Comparison of ENCODE assay signal across 8 cellular contexts in genomic region chr21:36589352-36589971, GRCh38.
DNase-seq lines count a peak whose midpoint lies in the region; FAIRE-seq and TF ChIP-seq lines count a peak whose summit lies in the region.

No MANE protein-coding gene starts in this region.

- FAIRE-seq in endometrium (lab: Jason Lieb, UNC) = peak; percentile 94

- H3K36me3 ChIP-seq in BE2C (no peaks in the 10 kb centered on the region), OCI-LY7 (ENCODE audit: insufficient read depth, low read length) (no peaks in the 10 kb centered on the region)

- no peak overlapping the region for H3K4me2 ChIP-seq in OCI-LY7 (ENCODE audit: low read length)

- peaks cover 13% of the 10 kb centered on the region for H3K27me3 ChIP-seq in BE2C

- H3K27ac Mint-ChIP-seq in nephron progenitor cell (no peak overlapping the region), mesothelial cell of epicardium (no peak overlapping the region)

- POLR2A ChIA-PET in OCI-LY7 (lab: Charles Lee) = no interaction called here

- no peak overlapping the region for H3K27ac ChIP-seq in OCI-LY7 (ENCODE audit: low read depth, low read length, poor library complexity, severe bottlenecking)

- no TSS peak for BruUV-seq in OCI-LY7 (replicated peaks; lab: Mats Ljungman, UMichigan)

- H3K9me3 ChIP-seq in BE2C = no peaks in the 10 kb centered on the region; the same call in 1 of the 2 replicates
- no peaks in the 10 kb centered on the region for H3K9me3 ChIP-seq in OCI-LY7 (ENCODE audit: low read length)

- no peak overlapping the region for H3K4me3 Mint-ChIP-seq in nephron progenitor cell
- H3K4me3 Mint-ChIP-seq in mesothelial cell of epicardium = no peak overlapping the region

- no peaks in the 10 kb centered on the region for H4K20me1 ChIP-seq in OCI-LY7 (ENCODE audit: insufficient read depth, low read length)

- no peaks in the 10 kb centered on the region for H3K79me2 ChIP-seq in OCI-LY7 (ENCODE audit: insufficient read depth, low read depth, low read length)

- H3K9me3 Mint-ChIP-seq in nephron progenitor cell = peaks cover 16% of the 10 kb centered on the region
- H3K9me3 Mint-ChIP-seq in mesothelial cell of epicardium = no peaks in the 10 kb centered on the region

- CTCF ChIA-PET in OCI-LY7 (lab: Charles Lee; ENCODE audit: unreplicated experiment) = interaction anchor here (0.5 kb wide), 1 partner anchor 85 kb away, joined by 3 read pairs; no protein-coding TSS in a partner anchor

- H3K4me1 ChIP-seq in BE2C (no peaks in the 10 kb centered on the region), OCI-LY7 (ENCODE audit: insufficient read depth, low read length, poor library complexity, severe bottlenecking) (no peaks in the 10 kb centered on the region)

- H3K27me3 Mint-ChIP-seq in nephron progenitor cell (ENCODE audit: low read depth, poor library complexity) = peaks cover 20% of the 10 kb centered on the region
- H3K27me3 Mint-ChIP-seq in mesothelial cell of epicardium (ENCODE audit: low read depth) = peaks cover 46% of the 10 kb centered on the region

- peak overlapping the region; percentile 67; the same call in 1 of the 2 replicates for H2AFZ ChIP-seq in OCI-LY7 (ENCODE audit: low read length)

- intact Hi-C loops in OCI-LY7 (cut with micrococcal nuclease; ENCODE audit: unreplicated experiment) = loop anchor here (1.0 to 5.0 kb wide), 2 partner anchors 85 to 167 kb away; no protein-coding TSS in a partner anchor

- H3K9me2 ChIP-seq in OCI-LY7 (ENCODE audit: insufficient read depth, low read length) = no peaks in the 10 kb centered on the region

- no peaks in the 10 kb centered on the region for H3K36me3 Mint-ChIP-seq in nephron progenitor cell (ENCODE audit: low read depth)
- H3K36me3 Mint-ChIP-seq in mesothelial cell of epicardium = no peaks in the 10 kb centered on the region

- no peak overlapping the region for H3K4me3 ChIP-seq in BE2C (ENCODE audit: low read depth, low read length)
- H3K4me3 ChIP-seq in OCI-LY7 (ENCODE audit: low read depth, low read length, poor library complexity, severe bottlenecking) = no peak overlapping the region

- peak; percentile 57 for TF ChIP-seq CTCF in BE2C (IDR thresholded peaks at IDR 0.05; ENCODE audit: low read depth, low read length)
- TF ChIP-seq CTCF in GM20000 (IDR thresholded peaks at IDR 0.05; ENCODE audit: extremely low read depth, missing control alignments) = peak; percentile 54
- TF ChIP-seq CTCF in OCI-LY7 (conservative IDR thresholded peaks at IDR 0.05; ENCODE audit: low read length) = peak; percentile 92
- peak; percentile 33 for TF ChIP-seq CTCF in nephron progenitor cell (IDR thresholded peaks at IDR 0.05)
- no peak for TF ChIP-seq CTCF in mesothelial cell of epicardium (IDR thresholded peaks at IDR 0.05; ENCODE audit: unreplicated experiment)

- DNase-seq in BE2C (peak; percentile 42), GM20000 (ENCODE audit: low spot score) (peak; percentile 75), OCI-LY7 (ENCODE audit: low spot score) (peak; percentile 72), nephron progenitor cell (no peak), NCI-H1436 (lab: John Stamatoyannopoulos, UW) (no peak), mesothelial cell of epicardium (ENCODE audit: low spot score in 2 of 2, unreplicated experiment in 2 of 2) (no peak), NCI-H1105 treated with DMSO at 0.1 percent for 48 hours (lab: John Stamatoyannopoulos, UW) (no peak)

- H3K4me1 Mint-ChIP-seq in nephron progenitor cell (peaks cover 5% of the 10 kb centered on the region), mesothelial cell of epicardium (peaks cover 6% of the 10 kb centered on the region)

Comparison
In these comparisons a context has a peak if more than half of its experiments do, and no peak if none do; other contexts are left out.
1. DNase-seq: peak in BE2C (single experiment), GM20000 (single experiment) and OCI-LY7 (single experiment); none in nephron progenitor cell (single experiment), NCI-H1436 (single experiment), mesothelial cell of epicardium (0 of 2) and NCI-H1105 treated with DMSO at 0.1 percent for 48 hours (single experiment).